1 cellular context compared by ENCODE assay signal in the genomic region with DNA sequence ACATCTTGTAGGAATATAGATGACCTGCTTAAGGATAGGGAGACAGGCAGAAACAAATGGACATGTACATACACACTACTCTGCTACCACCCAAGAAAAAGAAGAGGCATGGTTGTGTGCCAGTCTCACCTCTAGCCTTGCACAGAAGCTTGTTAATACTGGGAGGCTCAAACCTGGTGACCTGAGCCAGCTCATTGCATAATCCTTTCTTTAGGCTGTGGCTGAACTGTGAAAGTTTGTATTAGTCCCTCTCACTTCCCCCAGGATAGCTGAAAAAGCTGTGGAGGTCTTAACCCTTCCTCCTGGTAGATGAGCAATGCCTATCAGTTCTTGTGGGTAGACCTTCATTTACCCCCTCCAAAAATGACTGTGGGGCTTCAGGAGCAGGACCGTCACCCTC.
TF ChIP-seq lines count a peak whose summit lies in the region.

No MANE protein-coding gene starts in this region.

TF ChIP-seq in HepG2, 621 proteins besides CTCF, POLR2A, EP300 and RAD21:
- TF ChIP-seq PRPF4 (IDR thresholded peaks at IDR 0.05; ENCODE audit: low read depth, low read length, poor library complexity, severe bottlenecking) = no peak
- TF ChIP-seq CEBPB (IDR thresholded peaks at IDR 0.05; ENCODE audit: borderline replicate concordance, low read depth, low read length) = peak; percentile 5; the same call in 1 of the 2 replicates
TF ChIP-seq in HepG2: peak in this region for 1.
